ENCODE assay signal across 18 cellular contexts in the genomic region with DNA sequence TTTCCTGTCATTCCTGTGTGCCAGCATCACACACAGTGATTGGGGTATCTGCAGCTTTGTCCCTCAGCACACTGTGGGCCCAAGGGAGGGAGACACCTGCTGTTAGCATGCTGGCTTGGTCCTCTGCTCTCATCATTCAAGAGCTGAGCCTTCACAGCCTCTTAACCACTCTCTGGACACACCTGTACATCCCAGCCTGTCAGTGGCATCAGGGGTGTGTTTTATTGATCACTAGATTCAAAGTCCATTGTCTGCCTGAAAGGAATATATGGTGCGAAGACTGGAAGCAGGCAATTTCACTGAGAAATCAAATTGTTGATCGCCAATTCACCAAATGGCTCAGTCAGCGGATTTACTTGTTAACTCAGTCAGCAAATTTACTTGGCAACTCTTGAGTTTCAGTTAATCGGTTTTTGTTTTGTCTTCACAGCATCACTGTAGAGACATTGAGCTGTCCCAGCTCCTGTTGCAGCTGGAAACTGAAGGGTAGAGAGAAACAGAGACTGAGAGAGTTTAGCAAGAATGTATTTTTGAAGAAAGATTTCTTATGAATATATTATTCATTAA. TPM values are rescaled to one million over a fixed set of nuclear protein-coding genes. Genes with fewer than 3 reads are reported as not detected.
"Had no signal": no experiment of that assay in that cellular context is flagged by ENCODE, and none has a peak within 500 bp of the region (broad histone marks: within the 10 kb centered on the region; RNA-seq: fewer than 3 reads in every experiment).

No MANE protein-coding gene starts in this region.

- H3K4me3 ChIP-seq: psoas muscle, sigmoid colon, upper lobe of left lung had no signal

- H3K27me3 ChIP-seq: brain microvascular endothelial cell, sigmoid colon, upper lobe of left lung had no signal

- H3K9me3 ChIP-seq: psoas muscle, sigmoid colon, upper lobe of left lung had no signal

- ATAC-seq: effector memory CD8-positive, alpha-beta T cell; esophagus mucosa; psoas muscle had no signal

- H3K4me1 ChIP-seq: psoas muscle, sigmoid colon, upper lobe of left lung had no signal

- H3K4me1 Mint-ChIP-seq: immature natural killer cell, nephron had no signal

- H3K27ac ChIP-seq: brain microvascular endothelial cell, psoas muscle, sigmoid colon, upper lobe of left lung had no signal

- H3K36me3 Mint-ChIP-seq: activated naive CD8-positive, alpha-beta T cell treated with anti-CD3 and anti-CD28 coated beads for 36 hours had no signal

- H3K27ac Mint-ChIP-seq: activated naive CD8-positive, alpha-beta T cell treated with anti-CD3 and anti-CD28 coated beads for 36 hours; effector memory CD8-positive, alpha-beta T cell; immature natural killer cell; nephron; T-helper 2 cell treated with Interferon-gamma antibody and Interleukin-4, amounts not matched to agents 5 μg/mL and 100 μg/mL, for 36 hours had no signal

- DNase-seq: activated CD4-positive, alpha-beta T cell treated with anti-CD3 and anti-CD28 coated beads for 1 hour; activated CD4-positive, alpha-beta T cell treated with anti-CD3 and anti-CD28 coated beads, Interleukin-2, amount 50 U/mL, for 48 hours; activated gamma-delta T cell treated with Interleukin-2 at 50 U/mL for 16 hours; activated naive CD8-positive, alpha-beta T cell treated with anti-CD3 and anti-CD28 coated beads for 36 hours; activated T-cell treated with anti-CD3 and anti-CD28 coated beads, Interleukin-2, amount 50 U/mL, for 48 hours; brain microvascular endothelial cell; effector memory CD8-positive, alpha-beta T cell; immature natural killer cell; mammary epithelial cell; psoas muscle; sigmoid colon; stimulated activated CD4-positive, alpha-beta T cell treated with anti-CD3 and anti-CD28 coated beads, Interleukin-12 subunit alpha, Interleukin-12 subunit beta, amount 100 ng/mL, for 4 hours; stimulated activated naive CD4-positive, alpha-beta T cell treated with Interleukin-2 at 50 U/mL for 16 hours; upper lobe of left lung had no signal

- H3K9me3 Mint-ChIP-seq: activated naive CD8-positive, alpha-beta T cell treated with anti-CD3 and anti-CD28 coated beads for 36 hours; nephron; T-helper 2 cell treated with Interferon-gamma antibody and Interleukin-4, amounts not matched to agents 5 μg/mL and 100 μg/mL, for 36 hours had no signal

- H3K4me3 Mint-ChIP-seq: activated naive CD8-positive, alpha-beta T cell treated with anti-CD3 and anti-CD28 coated beads for 36 hours; effector memory CD8-positive, alpha-beta T cell; immature natural killer cell; nephron; T-helper 2 cell treated with Interferon-gamma antibody and Interleukin-4, amounts not matched to agents 5 μg/mL and 100 μg/mL, for 36 hours had no signal

- H3K36me3 ChIP-seq: brain microvascular endothelial cell, sigmoid colon had no signal

RNA-seq across cellular contexts. Expression of a gene that starts 56.3 kb away (rescaled TPM):
- total RNA-seq: activated naive CD8-positive, alpha-beta T cell treated with anti-CD3 and anti-CD28 coated beads for 36 hours; fibroblast of villous mesenchyme had no signal
